ENCODE assay signal across 15 cellular contexts in the genomic region with DNA sequence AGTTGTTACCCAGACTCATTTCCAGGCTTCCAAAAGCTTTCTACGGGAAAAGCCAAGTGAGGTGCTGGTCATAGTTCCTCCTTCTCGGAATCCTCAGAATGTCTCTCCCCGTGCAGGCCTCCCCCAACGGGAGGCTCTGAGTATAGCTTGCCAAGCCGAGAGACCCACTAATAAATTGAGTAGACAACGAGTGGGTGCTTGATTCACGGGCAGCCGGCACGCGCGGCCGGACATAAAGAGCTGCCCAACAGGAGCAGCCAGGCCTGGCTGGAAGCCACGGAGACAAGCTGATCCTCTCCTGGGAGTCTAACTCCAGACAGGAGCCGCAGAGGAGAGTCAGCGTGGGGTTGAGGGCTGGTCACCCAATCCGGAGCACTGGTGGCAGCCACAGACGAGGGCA. TPM values are rescaled to one million over a fixed set of nuclear protein-coding genes. Genes with fewer than 3 reads are reported as not detected.
A peak's percentile ranks its signal among the peaks of the same experiment; 100 is the strongest.
DNase-seq lines count a peak whose midpoint lies in the region; ATAC-seq and TF ChIP-seq lines count a peak whose summit lies in the region.
"Had no signal": no experiment of that assay in that cellular context is flagged by ENCODE, and none has a peak within 500 bp of the region (broad histone marks: within the 10 kb centered on the region; RNA-seq: fewer than 3 reads in every experiment).

No MANE protein-coding gene starts in this region.

- peaks cover 45% of the 10 kb centered on the region for H3K27me3 Mint-ChIP-seq in WTC11 (ENCODE audit: low read depth)
- H3K27me3 Mint-ChIP-seq in T-cell: peaks cover 2 to 4% of the 10 kb centered on the region in 2 donors

- H3K14ac ChIP-seq in trophoblast cell (ENCODE audit: low read length): peak overlapping the region; percentile 63

- no CpG with 5 or more reads among the region's 17 CpGs for WGBS in iPS DF 6.9 (ENCODE audit: insufficient coverage, insufficient read length)
- no CpG with 5 or more reads among the region's 17 CpGs for WGBS in trophoblast cell (ENCODE audit: extremely low coverage, insufficient coverage, insufficient read length)

- H3K36me3 ChIP-seq in BE2C (no peaks in the 10 kb centered on the region), iPS DF 6.9 (ENCODE audit: control insufficient read depth, insufficient read depth, low read length) (no peaks in the 10 kb centered on the region), trophoblast cell (ENCODE audit: control insufficient read depth in 1 of 2, insufficient read depth in 2 of 2, low read length in 2 of 2) (no peaks in the 10 kb centered on the region)
- H3K36me3 ChIP-seq: HAP-1 had no signal

- H3K27ac ChIP-seq in iPS DF 6.9 (ENCODE audit: low read length) (no peak overlapping the region), trophoblast cell (ENCODE audit: low read depth, low read length) (no peak overlapping the region)
- H3K27ac ChIP-seq: epithelial cell of prostate had no signal

- peak; percentile 6 for ATAC-seq in WTC11
- no peak for ATAC-seq in HG03196 (IDR thresholded peaks at IDR 0.05; ENCODE audit: unreplicated experiment)
- ATAC-seq in T-cell (replicated peaks in 1 of 4): no peak

- H3K9ac ChIP-seq in trophoblast cell (ENCODE audit: low read length): no peak overlapping the region

- H3K4me3 Mint-ChIP-seq in WTC11: peak overlapping the region; percentile 69
- H3K4me3 Mint-ChIP-seq in T-cell: no peak overlapping the region

- DNase-seq in BE2C: peak; percentile 53
- DNase-seq in WTC11 (ENCODE audit: low spot score): peak; percentile 22
- no peak for DNase-seq in iPS DF 6.9 (ENCODE audit: low read depth, low spot score)
- no peak for DNase-seq in trophoblast cell
- no peak for DNase-seq in HPDE6-E6E7 (ENCODE audit: extremely low spot score)
- no peak for DNase-seq in NOMO-1 (lab: John Stamatoyannopoulos, UW; ENCODE audit: unreplicated experiment in 2 of 2)
- no peak for DNase-seq in T-cell
- DNase-seq: activated CD4-positive, CD25-positive, alpha-beta regulatory T cell treated with anti-CD3 and anti-CD28 coated beads, Interleukin-2, amount 50 U/mL, for 72 hours; DMS153; hippocampal formation; NCI-H1694; stimulated activated CD4-positive, alpha-beta T cell treated with anti-CD3 and anti-CD28 coated beads, Interleukin-12 subunit alpha, Interleukin-12 subunit beta, amount 100 ng/mL, for 4 hours had no signal

- H2BK5ac ChIP-seq in trophoblast cell (ENCODE audit: low read depth, low read length, poor library complexity): peak overlapping the region; percentile 80

- H3K4me1 ChIP-seq in BE2C: peaks cover 42% of the 10 kb centered on the region
- peaks cover 11% of the 10 kb centered on the region for H3K4me1 ChIP-seq in iPS DF 6.9 (ENCODE audit: control insufficient read depth, insufficient read depth, low read length)
- H3K4me1 ChIP-seq in trophoblast cell (ENCODE audit: control insufficient read depth in 1 of 2, insufficient read depth in 2 of 2, low read length in 2 of 2): peaks cover 30 to 43% of the 10 kb centered on the region in 2 experiments

- no peak overlapping the region for H4K12ac ChIP-seq in trophoblast cell (ENCODE audit: low read depth, low read length)

- H3K79me1 ChIP-seq in trophoblast cell (ENCODE audit: low read length): peaks cover 57% of the 10 kb centered on the region

- peak overlapping the region; percentile 99 for H2BK12ac ChIP-seq in trophoblast cell (ENCODE audit: low read length)

- peak overlapping the region; percentile 61 for H3K4ac ChIP-seq in trophoblast cell (ENCODE audit: low read depth, low read length)

- peak overlapping the region; percentile 7 for H2BK120ac ChIP-seq in trophoblast cell (ENCODE audit: insufficient read depth, low read length, poor library complexity)

- no peak overlapping the region for H2AFZ ChIP-seq in trophoblast cell (ENCODE audit: insufficient read depth, low read length, poor library complexity)

- H3K4me1 Mint-ChIP-seq in WTC11 (peaks cover 49% of the 10 kb centered on the region), T-cell (peaks cover 0 to 7% (median 4%) of the 10 kb centered on the region in 3 donors)

- H3K18ac ChIP-seq in trophoblast cell (ENCODE audit: low read length): peak overlapping the region; percentile 39

- H3K27me3 ChIP-seq in BE2C: no peaks in the 10 kb centered on the region
- peaks cover 4% of the 10 kb centered on the region; the same call in 1 of the 2 replicates for H3K27me3 ChIP-seq in iPS DF 6.9 (ENCODE audit: control insufficient read depth, insufficient read depth, low read length)
- H3K27me3 ChIP-seq in trophoblast cell (ENCODE audit: insufficient read depth, low read length): no peaks in the 10 kb centered on the region

- CTCF ChIA-PET in WTC11 (lab: Charles Lee): interaction anchor here (0.9 to 2.3 kb wide), 11 partner anchors 9 to 245 kb away, joined by 3 to 22 read pairs (median 5); no protein-coding TSS in a partner anchor
- CTCF ChIA-PET in T-cell (lab: Charles Lee): no interaction called here

- H3K9me3 Mint-ChIP-seq in WTC11 (peaks cover 9% of the 10 kb centered on the region), T-cell (peaks cover 0 to 5% (median 0%) of the 10 kb centered on the region in 3 donors)

- H3K27ac Mint-ChIP-seq in WTC11 (no peak overlapping the region), T-cell (no peak overlapping the region)

- H3K79me2 ChIP-seq in trophoblast cell (ENCODE audit: control insufficient read depth, insufficient read depth, low read length, poor library complexity): peaks cover 5% of the 10 kb centered on the region

- H3K9me3 ChIP-seq in BE2C (no peaks in the 10 kb centered on the region), iPS DF 6.9 (ENCODE audit: control insufficient read depth, insufficient read depth, low read length) (no peaks in the 10 kb centered on the region), trophoblast cell (ENCODE audit: insufficient read depth, low read depth, low read length) (no peaks in the 10 kb centered on the region)
- H3K9me3 ChIP-seq: HAP-1 had no signal

- POLR2A ChIA-PET in WTC11 (lab: Charles Lee) (interaction anchor here (0.6 to 1.1 kb wide), 2 partner anchors 11 to 108 kb away, joined by 3 to 4 read pairs; no protein-coding TSS in a partner anchor), T-cell (lab: Charles Lee) (no interaction called here)

- H3K36me3 Mint-ChIP-seq in WTC11: no peaks in the 10 kb centered on the region
- no peaks in the 10 kb centered on the region for H3K36me3 Mint-ChIP-seq in T-cell

- H4K91ac ChIP-seq in trophoblast cell (ENCODE audit: low read depth, low read length): peak overlapping the region; percentile 99

- H3K23ac ChIP-seq in trophoblast cell (ENCODE audit: low read length): no peak overlapping the region

- H3K4me3 ChIP-seq in BE2C (ENCODE audit: low read depth, low read length) (no peak overlapping the region), iPS DF 6.9 (ENCODE audit: low read length) (peak overlapping the region; percentile 7; the same call in 1 of the 2 replicates), trophoblast cell (ENCODE audit: low read depth, low read length) (no peak overlapping the region)
- H3K4me3 ChIP-seq: HAP-1 had no signal

- TF ChIP-seq CTCF in BE2C (IDR thresholded peaks at IDR 0.05; ENCODE audit: low read depth, low read length): peak; percentile 28
- no peak for TF ChIP-seq CTCF in WTC11 (IDR thresholded peaks at IDR 0.05)

- H3K4me2 ChIP-seq in trophoblast cell (ENCODE audit: low read length): no peak overlapping the region

- H2AK5ac ChIP-seq in trophoblast cell (ENCODE audit: low read length): peak overlapping the region; percentile 44

- peak overlapping the region; percentile 59 for H4K8ac ChIP-seq in trophoblast cell (ENCODE audit: low read depth, low read length)

TF ChIP-seq in WTC11, 78 proteins besides CTCF, POLR2A, EP300 and RAD21 (continues in another document):
- TF ChIP-seq, protein P1, sequence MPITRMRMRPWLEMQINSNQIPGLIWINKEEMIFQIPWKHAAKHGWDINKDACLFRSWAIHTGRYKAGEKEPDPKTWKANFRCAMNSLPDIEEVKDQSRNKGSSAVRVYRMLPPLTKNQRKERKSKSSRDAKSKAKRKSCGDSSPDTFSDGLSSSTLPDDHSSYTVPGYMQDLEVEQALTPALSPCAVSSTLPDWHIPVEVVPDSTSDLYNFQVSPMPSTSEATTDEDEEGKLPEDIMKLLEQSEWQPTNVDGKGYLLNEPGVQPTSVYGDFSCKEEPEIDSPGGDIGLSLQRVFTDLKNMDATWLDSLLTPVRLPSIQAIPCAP (CRISPR knock-in tag; IDR thresholded peaks at IDR 0.05): no peak
- TF ChIP-seq JAZF1 (CRISPR knock-in tag; IDR thresholded peaks at IDR 0.05): no peak
- no peak for TF ChIP-seq ELF4 (CRISPR knock-in tag; IDR thresholded peaks at IDR 0.05; ENCODE audit: low read depth)
- TF ChIP-seq, protein P2, sequence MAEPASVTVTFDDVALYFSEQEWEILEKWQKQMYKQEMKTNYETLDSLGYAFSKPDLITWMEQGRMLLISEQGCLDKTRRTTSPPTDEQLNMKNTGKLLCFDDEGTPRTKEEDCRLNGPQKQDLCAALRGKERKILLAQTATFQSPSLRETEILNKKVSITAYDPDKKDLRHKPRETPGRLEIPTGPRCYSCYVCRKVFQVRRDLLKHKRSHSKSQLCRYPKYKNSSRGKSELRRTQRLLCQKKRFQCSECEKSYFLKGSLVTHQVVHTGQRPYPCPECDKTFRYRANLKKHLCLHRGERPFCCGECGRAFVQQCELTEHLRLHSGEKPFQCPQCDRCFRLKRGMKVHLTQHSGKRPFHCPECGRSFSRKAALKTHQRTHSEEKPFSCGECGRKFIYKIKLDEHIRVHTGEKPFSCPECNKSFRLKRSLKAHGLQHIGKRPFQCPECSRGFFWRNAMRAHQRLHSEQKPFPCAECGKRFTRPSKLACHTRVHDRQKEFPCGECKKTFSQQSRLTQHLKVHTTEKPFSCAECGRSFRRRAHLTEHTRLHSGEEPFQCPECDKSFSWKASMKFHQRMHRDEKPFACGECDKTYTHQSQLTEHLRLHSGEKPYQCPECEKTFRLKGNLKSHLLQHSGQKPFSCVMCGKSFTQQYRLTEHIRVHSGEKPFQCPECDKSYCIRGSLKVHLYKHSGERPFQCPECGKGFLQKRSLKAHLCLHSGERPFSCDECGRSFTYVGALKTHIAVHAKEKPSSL (CRISPR knock-in tag; conservative IDR thresholded peaks at IDR 0.05): no peak
- TF ChIP-seq, protein P3, sequence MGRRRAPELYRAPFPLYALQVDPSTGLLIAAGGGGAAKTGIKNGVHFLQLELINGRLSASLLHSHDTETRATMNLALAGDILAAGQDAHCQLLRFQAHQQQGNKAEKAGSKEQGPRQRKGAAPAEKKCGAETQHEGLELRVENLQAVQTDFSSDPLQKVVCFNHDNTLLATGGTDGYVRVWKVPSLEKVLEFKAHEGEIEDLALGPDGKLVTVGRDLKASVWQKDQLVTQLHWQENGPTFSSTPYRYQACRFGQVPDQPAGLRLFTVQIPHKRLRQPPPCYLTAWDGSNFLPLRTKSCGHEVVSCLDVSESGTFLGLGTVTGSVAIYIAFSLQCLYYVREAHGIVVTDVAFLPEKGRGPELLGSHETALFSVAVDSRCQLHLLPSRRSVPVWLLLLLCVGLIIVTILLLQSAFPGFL (CRISPR knock-in tag; IDR thresholded peaks at IDR 0.05; ENCODE audit: borderline replicate concordance): no peak

RNA-seq across cellular contexts. Expression of a gene that starts 43.4 kb away (rescaled TPM):
- polyA plus RNA-seq in BE2C (2012; ENCODE audit: insufficient read depth, insufficient read length, low read depth): not detected
- total RNA-seq in WTC11 (2021) (1.9 to 2.4 TPM (median 2.1 TPM) in 3 replicates), T-cell (not detected)
- polyA plus RNA-seq in trophoblast cell (2013): 0.58 and 0.63 TPM in 2 replicates

Comparison
In these comparisons a context has a peak if more than half of its experiments do, and no peak if none do; other contexts are left out.
1. DNase-seq: peak in BE2C (single experiment) and WTC11 (single experiment); none in iPS DF 6.9 (single experiment), trophoblast cell (0 of 2), HPDE6-E6E7 (single experiment), NOMO-1 (0 of 2) and T-cell (0 of 34).